In the genomic region with DNA sequence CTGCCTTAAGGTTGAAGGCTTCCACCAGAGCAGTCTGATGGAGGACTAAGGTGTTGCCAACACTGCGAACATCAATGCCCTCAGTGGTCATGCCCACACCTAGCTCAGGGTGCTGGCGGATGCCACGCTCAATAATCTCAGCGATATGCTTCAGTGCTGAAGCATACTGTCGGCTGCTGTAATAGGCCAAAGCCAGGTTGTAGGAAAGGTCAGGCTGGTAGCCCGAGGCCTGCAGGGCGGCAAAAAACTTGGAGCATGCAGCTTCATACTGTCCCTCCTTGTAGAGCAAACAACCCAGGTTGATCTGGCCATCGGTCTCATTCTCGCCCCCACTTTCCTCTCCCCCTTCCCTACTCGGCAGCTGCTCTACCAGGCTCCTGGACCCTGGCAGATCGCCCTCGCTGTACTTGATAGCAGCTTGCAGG, we compare ENCODE assay signal across 8 cellular contexts.
DNase-seq lines count a peak whose midpoint lies in the region; ATAC-seq and TF ChIP-seq lines count a peak whose summit lies in the region.

No MANE protein-coding gene starts in this region.

- H3K4me1 ChIP-seq in mesodermal cell (ENCODE audit: control insufficient read depth, insufficient read depth, low read length, poor library complexity, severe bottlenecking) (no peaks in the 10 kb centered on the region), urinary bladder (ENCODE audit: insufficient read depth) (no peaks in the 10 kb centered on the region)

- intact Hi-C loops in dorsolateral prefrontal cortex (cut with DNase I) = loop anchor here (2.0 to 5.0 kb wide), 3 partner anchors 45 to 67 kb away; a partner anchor contains a TSS

- H3K27ac ChIP-seq in dorsolateral prefrontal cortex = peak overlapping the region in 47 of 59 donors; percentile 8 to 100 (median 97)
- peak overlapping the region; percentile 99 for H3K27ac ChIP-seq in mesodermal cell (ENCODE audit: low read depth, low read length, severe bottlenecking)
- no peak overlapping the region for H3K27ac ChIP-seq in urinary bladder (ENCODE audit: low read depth)

- DNase-seq in ELR (ENCODE audit: low read depth) (peak; percentile 32), NCI-H226 (peak; percentile 7), dorsolateral prefrontal cortex (peak in 5 of 10 donors; percentile 25 to 69 (median 35)), GOT3 (lab: John Stamatoyannopoulos, UW) (no peak)

- ATAC-seq in GM18873 (IDR thresholded peaks at IDR 0.05; ENCODE audit: low FRiP score, unreplicated experiment) = no peak
- no peak for ATAC-seq in HG02642 (IDR thresholded peaks at IDR 0.05; ENCODE audit: poor library complexity, unreplicated experiment)

- H3K36me3 ChIP-seq in mesodermal cell (ENCODE audit: control insufficient read depth, insufficient read depth, low read length) = no peaks in the 10 kb centered on the region
- no peaks in the 10 kb centered on the region for H3K36me3 ChIP-seq in urinary bladder (ENCODE audit: insufficient read depth)

- 65 to 94% methylated on average over 4 to 7 of the region's 12 CpGs for WGBS in mesodermal cell (ENCODE audit: insufficient coverage in 2 of 2), 2 experiments
- 60% methylated on average over 12 of the region's 12 CpGs for WGBS in urinary bladder

- no peak for TF ChIP-seq CTCF in dorsolateral prefrontal cortex (IDR thresholded peaks at IDR 0.05 in 54 of 56, conservative IDR thresholded peaks at IDR 0.05 in 2 of 56; ENCODE audit: low read depth in 1 of 56, partially characterized antibody in 56 of 56)

- peak overlapping the region in 58 of 59 donors; percentile 51 to 97 (median 86) for H3K4me3 ChIP-seq in dorsolateral prefrontal cortex
- peak overlapping the region; percentile 53 for H3K4me3 ChIP-seq in mesodermal cell (ENCODE audit: extremely low read depth, insufficient read depth, low read length, poor library complexity, severe bottlenecking)
- H3K4me3 ChIP-seq in urinary bladder (ENCODE audit: low read depth, low read length) = peak overlapping the region; percentile 76

- H3K9me3 ChIP-seq in mesodermal cell (ENCODE audit: control insufficient read depth, low read length) = peaks cover 2% of the 10 kb centered on the region

- no peaks in the 10 kb centered on the region for H3K27me3 ChIP-seq in dorsolateral prefrontal cortex
